ENCODE assay signal across 11 cellular contexts in genomic region chr3:20836801-20837200, GRCh38.
DNase-seq lines count a peak whose midpoint lies in the region; ATAC-seq and TF ChIP-seq lines count a peak whose summit lies in the region.
"Had no signal": no experiment of that assay in that cellular context is flagged by ENCODE, and none has a peak within 500 bp of the region (broad histone marks: within the 10 kb centered on the region; RNA-seq: fewer than 3 reads in every experiment).

No MANE protein-coding gene starts in this region.

- no peak overlapping the region for H3K4me3 ChIP-seq in epithelial cell of proximal tubule (ENCODE audit: low read depth, low read length)
- H3K4me3 ChIP-seq: A549, HAP-1 had no signal

- peak overlapping the region; percentile 44 for H3K27ac ChIP-seq in VCaP
- H3K27ac ChIP-seq: A549 had no signal

- TF ChIP-seq CTCF in VCaP (conservative IDR thresholded peaks at IDR 0.05) (no peak), epithelial cell of proximal tubule (conservative IDR thresholded peaks at IDR 0.05; ENCODE audit: low read depth, low read length) (no peak)

- ATAC-seq in activated CD4-positive, CD25-positive, alpha-beta regulatory T cell treated with anti-CD3 and anti-CD28 coated beads, Interleukin-2, amount 50 U/mL, for 24 hours: no peak
- ATAC-seq: A549; CD8-positive, alpha-beta T cell; HepG2 had no signal

- DNase-seq in HPDE6-E6E7 (ENCODE audit: extremely low spot score) (peak; percentile 0), epithelial cell of proximal tubule (ENCODE audit: low read depth) (peak; percentile 9), renal cortical epithelial cell (ENCODE audit: low read depth) (peak; percentile 28), SKM-1 (lab: John Stamatoyannopoulos, UW; ENCODE audit: unreplicated experiment) (no peak)
- DNase-seq: Caco-2; CD8-positive, alpha-beta T cell had no signal
